In the genomic region with DNA sequence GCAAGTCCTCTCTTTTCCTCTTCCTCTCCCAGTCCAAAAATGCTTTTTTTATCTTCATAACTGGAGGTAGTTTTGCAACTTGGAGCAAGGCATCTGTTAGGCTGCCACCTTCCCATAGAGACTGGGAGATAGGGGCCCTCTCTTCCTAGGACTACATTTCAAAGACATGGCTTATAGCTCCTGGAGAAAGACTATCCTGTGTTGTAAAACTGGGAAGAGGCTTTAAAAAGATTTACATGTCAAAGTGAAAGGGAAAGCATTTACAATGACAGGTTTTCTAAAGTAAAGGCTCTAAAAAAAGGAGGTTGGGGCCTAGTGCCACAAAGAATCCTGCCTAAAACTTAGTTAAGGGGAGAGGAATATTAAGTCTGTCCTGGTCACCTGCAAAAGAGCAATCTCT, we compare ENCODE assay signal across 26 cellular contexts.
"Had no signal": no experiment of that assay in that cellular context is flagged by ENCODE, and none has a peak within 500 bp of the region (broad histone marks: within the 10 kb centered on the region; RNA-seq: fewer than 3 reads in every experiment).

No MANE protein-coding gene starts in this region.

- H3K27me3 Mint-ChIP-seq: activated CD8-positive, alpha-beta T cell treated with anti-CD3 and anti-CD28 coated beads for 36 hours; activated naive CD8-positive, alpha-beta T cell treated with anti-CD3 and anti-CD28 coated beads, Interleukin-2, amount 10 ng/mL, durations not matched to agents 7 days and 5 days; T-cell had no signal

- ATAC-seq: activated CD4-positive, CD25-positive, alpha-beta regulatory T cell treated with anti-CD3 and anti-CD28 coated beads, Interleukin-2, amount 50 U/mL, for 24 hours; activated CD8-positive, alpha-beta T cell treated with anti-CD3 and anti-CD28 coated beads for 36 hours; K562; Panc1; Right ventricle myocardium inferior; T-cell had no signal

- H3K4me1 ChIP-seq: adrenal gland had no signal

- H3K36me3 Mint-ChIP-seq: activated naive CD8-positive, alpha-beta T cell treated with anti-CD3 and anti-CD28 coated beads, Interleukin-2, amount 10 ng/mL, durations not matched to agents 7 days and 5 days; T-cell had no signal

- H3K4me3 ChIP-seq: adrenal gland, K562, SK-N-MC had no signal

- H3K9me3 ChIP-seq: adrenal gland had no signal

- FAIRE-seq: K562 had no signal

- H3K36me3 ChIP-seq: adrenal gland had no signal

- H3K27ac Mint-ChIP-seq: activated CD8-positive, alpha-beta T cell treated with anti-CD3 and anti-CD28 coated beads for 36 hours; activated naive CD8-positive, alpha-beta T cell treated with anti-CD3 and anti-CD28 coated beads, Interleukin-2, amount 10 ng/mL, durations not matched to agents 7 days and 5 days; T-cell had no signal

- H3K27me3 ChIP-seq: adrenal gland had no signal

- H3K4me3 Mint-ChIP-seq: activated CD8-positive, alpha-beta T cell treated with anti-CD3 and anti-CD28 coated beads for 36 hours; activated naive CD8-positive, alpha-beta T cell treated with anti-CD3 and anti-CD28 coated beads, Interleukin-2, amount 10 ng/mL, durations not matched to agents 7 days and 5 days; T-cell had no signal

- DNase-seq: activated CD4-positive, alpha-beta T cell treated with anti-CD3 and anti-CD28 coated beads for 4 hours; activated CD8-positive, alpha-beta memory T cell treated with anti-CD3 and anti-CD28 coated beads, Interleukin-2, amount 50 U/mL, for 4 hours; activated CD8-positive, alpha-beta T cell treated with anti-CD3 and anti-CD28 coated beads for 36 hours; activated naive CD4-positive, alpha-beta T cell treated with anti-CD3 and anti-CD28 coated beads, Interleukin-2, amount 50 U/mL, for 16 hours; activated naive CD8-positive, alpha-beta T cell treated with anti-CD3 and anti-CD28 coated beads, Interleukin-2, amount 10 ng/mL, durations not matched to agents 7 days and 5 days; activated T-cell treated with anti-CD3 and anti-CD28 coated beads, Interleukin-2, amount 50 U/mL, for 1 hour; adrenal gland; anterior cingulate cortex; cerebellar nuclear complex; Kasumi-1; NCI-H1105 treated with DMSO at 0.1 percent for 48 hours; NCI-H146; NCI-H187 treated with DMSO at 0.1 percent for 48 hours; NCI-H2081 treated with DMSO at 0.1 percent for 48 hours; NCI-H446; NCI-H524 treated with DMSO at 0.1 percent for 48 hours; NCI-H774; RPMI8226; T-cell; T-helper 2 cell had no signal

- H3K4me1 Mint-ChIP-seq: activated naive CD8-positive, alpha-beta T cell treated with anti-CD3 and anti-CD28 coated beads, Interleukin-2, amount 10 ng/mL, durations not matched to agents 7 days and 5 days; T-cell had no signal

- H3K27ac ChIP-seq: adrenal gland, SK-N-MC, VCaP had no signal
